Comparison of ENCODE assay signal across 23 cellular contexts in genomic region chr1:8104278-8105236, GRCh38.
A peak's percentile ranks its signal among the peaks of the same experiment; 100 is the strongest.
DNase-seq lines count a peak whose midpoint lies in the region; ATAC-seq and TF ChIP-seq lines count a peak whose summit lies in the region.
"Had no signal": no experiment of that assay in that cellular context is flagged by ENCODE, and none has a peak within 500 bp of the region (broad histone marks: within the 10 kb centered on the region; RNA-seq: fewer than 3 reads in every experiment).

No MANE protein-coding gene starts in this region.

- DNase-seq in SIG-M5 treated with dmso at 0.1 percent for 504 hours (lab: John Stamatoyannopoulos, UW; ENCODE audit: unreplicated experiment), result peak; percentile 70
- DNase-seq in SIG-M5 (lab: John Stamatoyannopoulos, UW), result no peak
- peak; percentile 85 for DNase-seq in NB4 (ENCODE audit: low read depth)
- peak; percentile 27 for DNase-seq in stimulated activated naive B cell treated with anti-CD40 and anti-IgM and Interleukin-4, amounts not matched to agents 10 μg/mL and 1 μg/mL and 100 μg/mL, for 72 hours
- no peak for DNase-seq in activated naive CD4-positive, alpha-beta T cell treated with anti-CD3 and anti-CD28 coated beads, Interleukin-2, amount 50 U/mL, for 72 hours (ENCODE audit: low spot score in 2 of 2)
- DNase-seq in stimulated activated CD4-positive, alpha-beta T cell treated with anti-CD3 and anti-CD28 coated beads, Interleukin-2, amount 100 ng/mL, for 24 hours, result no peak
- DNase-seq: activated naive CD4-positive, alpha-beta T cell treated with anti-CD3 and anti-CD28 coated beads for 36 hours; activated T-cell treated with anti-CD3 and anti-CD28 coated beads for 4 hours; effector memory CD8-positive, alpha-beta T cell; GDM1; heart left ventricle; immature natural killer cell; Karpas-422; naive thymus-derived CD8-positive, alpha-beta T cell; NCI-H1417 treated with DMSO at 0.1 percent for 48 hours; NCI-H774; posterior cingulate gyrus had no signal

- ATAC-seq in stimulated activated naive B cell treated with anti-CD40 and anti-IgM and Interleukin-4, amounts not matched to agents 10 μg/mL and 1 μg/mL and 100 μg/mL, for 72 hours (replicated peaks), result peak; percentile 95 to 96
- ATAC-seq in HG03469 (IDR thresholded peaks at IDR 0.05; ENCODE audit: unreplicated experiment), result no peak
- no peak for ATAC-seq in activated naive CD4-positive, alpha-beta T cell treated with anti-CD3 and anti-CD28 coated beads, Interleukin-2, amount 50 U/mL, for 72 hours
- ATAC-seq: effector memory CD8-positive, alpha-beta T cell; naive thymus-derived CD8-positive, alpha-beta T cell; T-cell had no signal

- peaks cover 28% of the 10 kb centered on the region for H3K4me1 Mint-ChIP-seq in dendritic cell treated with granulocyte-macrophage colony-stimulating factor and Interleukin-4, amounts not matched to agents 40 ng/mL and 50 ng/mL, for 4 days (ENCODE audit: low read depth)
- peaks cover 11 to 13% of the 10 kb centered on the region in 2 donors for H3K4me1 Mint-ChIP-seq in stimulated activated naive B cell treated with anti-CD40 and anti-IgM and Interleukin-4, amounts not matched to agents 10 μg/mL and 1 μg/mL and 100 μg/mL, for 72 hours
- H3K4me1 Mint-ChIP-seq: T-cell had no signal

- intact Hi-C loops in dendritic cell treated with granulocyte-macrophage colony-stimulating factor and Interleukin-4, amounts not matched to agents 40 ng/mL and 50 ng/mL, for 4 days (cut with micrococcal nuclease), result loop anchor here (10.0 kb wide), 1 partner anchor 180 kb away; no protein-coding TSS in a partner anchor

- H3K9me3 Mint-ChIP-seq in dendritic cell treated with granulocyte-macrophage colony-stimulating factor and Interleukin-4, amounts not matched to agents 40 ng/mL and 50 ng/mL, for 4 days, result no peaks in the 10 kb centered on the region
- peaks cover 2 to 5% of the 10 kb centered on the region in 2 donors for H3K9me3 Mint-ChIP-seq in stimulated activated naive B cell treated with anti-CD40 and anti-IgM and Interleukin-4, amounts not matched to agents 10 μg/mL and 1 μg/mL and 100 μg/mL, for 72 hours
- H3K9me3 Mint-ChIP-seq in activated naive CD4-positive, alpha-beta T cell treated with anti-CD3 and anti-CD28 coated beads, Interleukin-2, amount 50 U/mL, for 72 hours, result no peaks in the 10 kb centered on the region
- H3K9me3 Mint-ChIP-seq: activated naive CD4-positive, alpha-beta T cell treated with anti-CD3 and anti-CD28 coated beads for 36 hours; effector memory CD8-positive, alpha-beta T cell; T-cell had no signal

- H3K4me3 Mint-ChIP-seq in dendritic cell treated with granulocyte-macrophage colony-stimulating factor and Interleukin-4, amounts not matched to agents 40 ng/mL and 50 ng/mL, for 4 days, result no peak overlapping the region
- H3K4me3 Mint-ChIP-seq in stimulated activated naive B cell treated with anti-CD40 and anti-IgM and Interleukin-4, amounts not matched to agents 10 μg/mL and 1 μg/mL and 100 μg/mL, for 72 hours, result no peak overlapping the region
- H3K4me3 Mint-ChIP-seq: activated naive CD4-positive, alpha-beta T cell treated with anti-CD3 and anti-CD28 coated beads for 36 hours; effector memory CD8-positive, alpha-beta T cell; immature natural killer cell; naive thymus-derived CD8-positive, alpha-beta T cell; T-cell had no signal

- no peaks in the 10 kb centered on the region for H3K36me3 Mint-ChIP-seq in dendritic cell treated with granulocyte-macrophage colony-stimulating factor and Interleukin-4, amounts not matched to agents 40 ng/mL and 50 ng/mL, for 4 days (ENCODE audit: low read depth)
- H3K36me3 Mint-ChIP-seq in stimulated activated naive B cell treated with anti-CD40 and anti-IgM and Interleukin-4, amounts not matched to agents 10 μg/mL and 1 μg/mL and 100 μg/mL, for 72 hours, result no peaks in the 10 kb centered on the region
- no peaks in the 10 kb centered on the region for H3K36me3 Mint-ChIP-seq in activated naive CD4-positive, alpha-beta T cell treated with anti-CD3 and anti-CD28 coated beads, Interleukin-2, amount 50 U/mL, for 72 hours
- H3K36me3 Mint-ChIP-seq: naive thymus-derived CD8-positive, alpha-beta T cell; T-cell had no signal

- TF ChIP-seq POLR2A in NB4 (IDR thresholded peaks at IDR 0.05; ENCODE audit: extremely low read depth, insufficient read length), result no peak

- no peak overlapping the region for H3K4me3 ChIP-seq in NB4 (ENCODE audit: low read depth, low read length)
- H3K4me3 ChIP-seq: ascending aorta, heart left ventricle, lung, thoracic aorta had no signal

- H3K27ac Mint-ChIP-seq in dendritic cell treated with granulocyte-macrophage colony-stimulating factor and Interleukin-4, amounts not matched to agents 40 ng/mL and 50 ng/mL, for 4 days, result peak overlapping the region; percentile 65
- peak overlapping the region; percentile 73 for H3K27ac Mint-ChIP-seq in stimulated activated naive B cell treated with anti-CD40 and anti-IgM and Interleukin-4, amounts not matched to agents 10 μg/mL and 1 μg/mL and 100 μg/mL, for 72 hours
- no peak overlapping the region for H3K27ac Mint-ChIP-seq in activated naive CD4-positive, alpha-beta T cell treated with anti-CD3 and anti-CD28 coated beads, Interleukin-2, amount 50 U/mL, for 72 hours
- H3K27ac Mint-ChIP-seq: activated naive CD4-positive, alpha-beta T cell treated with anti-CD3 and anti-CD28 coated beads for 36 hours; effector memory CD8-positive, alpha-beta T cell; naive thymus-derived CD8-positive, alpha-beta T cell; T-cell had no signal

- peaks cover 3% of the 10 kb centered on the region for H3K27me3 Mint-ChIP-seq in dendritic cell treated with granulocyte-macrophage colony-stimulating factor and Interleukin-4, amounts not matched to agents 40 ng/mL and 50 ng/mL, for 4 days
- H3K27me3 Mint-ChIP-seq in stimulated activated naive B cell treated with anti-CD40 and anti-IgM and Interleukin-4, amounts not matched to agents 10 μg/mL and 1 μg/mL and 100 μg/mL, for 72 hours, result peaks cover 6 to 8% of the 10 kb centered on the region in 2 donors

- no peak for TF ChIP-seq CTCF in NB4 (IDR thresholded peaks at IDR 0.05; ENCODE audit: low read depth, low read length)

Comparison
In these comparisons a context has a peak if more than half of its experiments do, and no peak if none do; other contexts are left out.
1. DNase-seq: peak in SIG-M5 treated with dmso at 0.1 percent for 504 hours (single experiment), NB4 (single experiment) and stimulated activated naive B cell treated with anti-CD40 and anti-IgM and Interleukin-4, amounts not matched to agents 10 μg/mL and 1 μg/mL and 100 μg/mL, for 72 hours (single experiment); none in SIG-M5 (single experiment), activated naive CD4-positive, alpha-beta T cell treated with anti-CD3 and anti-CD28 coated beads, Interleukin-2, amount 50 U/mL, for 72 hours (0 of 2) and stimulated activated CD4-positive, alpha-beta T cell treated with anti-CD3 and anti-CD28 coated beads, Interleukin-2, amount 100 ng/mL, for 24 hours (0 of 2).
2. H3K27ac Mint-ChIP-seq: peak in dendritic cell treated with granulocyte-macrophage colony-stimulating factor and Interleukin-4, amounts not matched to agents 40 ng/mL and 50 ng/mL, for 4 days (single experiment) and stimulated activated naive B cell treated with anti-CD40 and anti-IgM and Interleukin-4, amounts not matched to agents 10 μg/mL and 1 μg/mL and 100 μg/mL, for 72 hours (single experiment); none in activated naive CD4-positive, alpha-beta T cell treated with anti-CD3 and anti-CD28 coated beads, Interleukin-2, amount 50 U/mL, for 72 hours (0 of 2).
3. ATAC-seq: peak in stimulated activated naive B cell treated with anti-CD40 and anti-IgM and Interleukin-4, amounts not matched to agents 10 μg/mL and 1 μg/mL and 100 μg/mL, for 72 hours (2 of 2); none in HG03469 (single experiment) and activated naive CD4-positive, alpha-beta T cell treated with anti-CD3 and anti-CD28 coated beads, Interleukin-2, amount 50 U/mL, for 72 hours (0 of 2).